In the genomic region with DNA sequence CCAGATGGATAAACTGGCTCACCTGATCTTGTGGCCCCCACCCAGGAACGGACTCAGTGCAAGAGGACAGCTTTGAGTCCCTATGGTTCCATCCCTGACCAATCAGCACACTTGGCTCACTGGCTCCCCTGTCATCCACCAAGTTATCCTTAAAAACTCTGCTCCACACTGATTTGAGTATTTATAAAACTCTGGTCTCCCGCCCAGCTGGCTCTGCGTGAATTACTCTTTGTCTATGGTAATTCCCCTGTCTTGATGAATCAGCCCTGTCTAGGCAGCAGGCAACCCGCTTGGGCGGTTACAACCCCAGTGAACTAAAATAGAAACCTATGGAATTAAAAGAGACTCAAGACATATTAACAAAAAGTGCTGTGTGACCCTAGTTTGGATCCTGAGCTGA, we compare ENCODE assay signal across 13 cellular contexts. TPM values are rescaled to one million over a fixed set of nuclear protein-coding genes. Genes with fewer than 3 reads are reported as not detected.
A peak's percentile ranks its signal among the peaks of the same experiment; 100 is the strongest.
DNase-seq lines count a peak whose midpoint lies in the region; TF ChIP-seq lines count a peak whose summit lies in the region.
"Had no signal": no experiment of that assay in that cellular context is flagged by ENCODE, and none has a peak within 500 bp of the region (broad histone marks: within the 10 kb centered on the region; RNA-seq: fewer than 3 reads in every experiment).

No MANE protein-coding gene starts in this region.

- peak; percentile 65 for DNase-seq in activated CD4-positive, alpha-beta T cell treated with anti-CD3 and anti-CD28 coated beads for 48 hours
- DNase-seq in activated CD4-positive, alpha-beta T cell treated with anti-CD3 and anti-CD28 coated beads, Interleukin-2, amount 50 U/mL, for 4 hours, result no peak
- DNase-seq in RPMI7951 (ENCODE audit: low read depth), result peak; percentile 82
- peak; percentile 89 for DNase-seq in foreskin melanocyte
- peak; percentile 43 for DNase-seq in stimulated activated CD4-positive, alpha-beta T cell treated with anti-CD3 and anti-CD28 coated beads, Interleukin-1b, Interleukin-23, amount 100 ng/mL, for 48 hours
- DNase-seq in central memory CD4-positive, alpha-beta T cell, result no peak
- DNase-seq in GM10266 (ENCODE audit: extremely low spot score), result no peak
- DNase-seq in CD14-positive monocyte (ENCODE audit: low spot score), result no peak
- DNase-seq: activated CD8-positive, alpha-beta memory T cell treated with anti-CD3 and anti-CD28 coated beads, Interleukin-2, amount 50 U/mL, for 4 hours; DMS79 treated with DMSO at 0.1 percent for 48 hours; KG1; NCI-H2107 had no signal

- intact Hi-C loops in CD14-positive monocyte (cut with micrococcal nuclease), result no loop called here

- no peak for TF ChIP-seq CTCF in GM10266 (IDR thresholded peaks at IDR 0.05; ENCODE audit: control insufficient read depth, insufficient read depth, low read depth, missing control alignments)
- TF ChIP-seq CTCF in CD14-positive monocyte (IDR thresholded peaks at IDR 0.05), result no peak

- peaks cover 0 to 2% (median 2%) of the 10 kb centered on the region in 3 donors for H3K27me3 Mint-ChIP-seq in CD14-positive monocyte (ENCODE audit: low read depth in 3 of 3)

- H3K4me3 Mint-ChIP-seq in CD14-positive monocyte, result no peak overlapping the region
- H3K4me3 Mint-ChIP-seq: T-helper 1 cell treated with Interleukin-12 subunit alpha and Interleukin-12 subunit beta and Interleukin-4 antibody, amounts not matched to agents 30 μg/mL and 1 μg/mL, for 36 hours had no signal

- peaks cover 0 to 2% (median 0%) of the 10 kb centered on the region in 7 donors for H3K9me3 Mint-ChIP-seq in CD14-positive monocyte
- H3K9me3 Mint-ChIP-seq: T-helper 1 cell treated with Interleukin-12 subunit alpha and Interleukin-12 subunit beta and Interleukin-4 antibody, amounts not matched to agents 30 μg/mL and 1 μg/mL, for 36 hours had no signal

- H3K36me3 Mint-ChIP-seq in CD14-positive monocyte, result no peaks in the 10 kb centered on the region

- H3K27ac Mint-ChIP-seq in CD14-positive monocyte, result no peak overlapping the region
- H3K27ac Mint-ChIP-seq: T-helper 1 cell treated with Interleukin-12 subunit alpha and Interleukin-12 subunit beta and Interleukin-4 antibody, amounts not matched to agents 30 μg/mL and 1 μg/mL, for 36 hours had no signal

- peaks cover 9% of the 10 kb centered on the region for H3K4me1 Mint-ChIP-seq in CD14-positive monocyte

RNA-seq across cellular contexts. Expression of a gene that starts 38.1 kb away (rescaled TPM):
- 12.8 and 14.9 TPM in 2 replicates for total RNA-seq in RPMI7951 (2014; rRNA removed; shearing (Covaris generic))
- 10 to 100 TPM; 74.5 to 84.7 TPM for polyA plus RNA-seq in CD14-positive monocyte

Comparison
In these comparisons a context has a peak if more than half of its experiments do, and no peak if none do; other contexts are left out.
1. DNase-seq: peak in activated CD4-positive, alpha-beta T cell treated with anti-CD3 and anti-CD28 coated beads for 48 hours (single experiment), RPMI7951 (single experiment), foreskin melanocyte (single experiment) and stimulated activated CD4-positive, alpha-beta T cell treated with anti-CD3 and anti-CD28 coated beads, Interleukin-1b, Interleukin-23, amount 100 ng/mL, for 48 hours (single experiment); none in activated CD4-positive, alpha-beta T cell treated with anti-CD3 and anti-CD28 coated beads, Interleukin-2, amount 50 U/mL, for 4 hours (0 of 2), central memory CD4-positive, alpha-beta T cell (single experiment), GM10266 (single experiment) and CD14-positive monocyte (single experiment).